ENCODE assay signal across 8 cellular contexts in genomic region chr19:18118420-18119242, GRCh38. TPM values are rescaled to one million over a fixed set of nuclear protein-coding genes. Genes with fewer than 3 reads are reported as not detected.
DNase-seq lines count a peak whose midpoint lies in the region; ATAC-seq and TF ChIP-seq lines count a peak whose summit lies in the region.

No MANE protein-coding gene starts in this region.

- H3K4me3 ChIP-seq in CD8-positive, alpha-beta T cell (ENCODE audit: low read depth, low read length) = peak overlapping the region; percentile 58
- H3K4me3 ChIP-seq in NT2/D1 (ENCODE audit: insufficient read length, low read depth) (peak overlapping the region; percentile 65), endodermal cell (ENCODE audit: low read length) (peak overlapping the region; percentile 81), neuronal stem cell (ENCODE audit: low read length in 2 of 2) (peak overlapping the region; percentile 78 to 87)

- no peaks in the 10 kb centered on the region for H3K9me3 ChIP-seq in CD8-positive, alpha-beta T cell (ENCODE audit: low read length)
- H3K9me3 ChIP-seq in NT2/D1 (ENCODE audit: insufficient read depth, low read length) (no peaks in the 10 kb centered on the region), endodermal cell (ENCODE audit: control insufficient read depth, low read length) (no peaks in the 10 kb centered on the region), neuronal stem cell (replicated peaks in 1 of 2; ENCODE audit: control insufficient read depth in 2 of 2, insufficient read depth in 1 of 2, low read depth in 1 of 2, low read length in 2 of 2) (no peaks in the 10 kb centered on the region)

- no peaks in the 10 kb centered on the region for H3K9me3 Mint-ChIP-seq in CD8-positive, alpha-beta T cell
- H3K9me3 Mint-ChIP-seq in endodermal cell = no peaks in the 10 kb centered on the region

- peak overlapping the region; percentile 97 for H2AFZ ChIP-seq in neuronal stem cell (ENCODE audit: low read length)

- H3K9ac ChIP-seq in NT2/D1 (ENCODE audit: insufficient read length, low read depth) (peak overlapping the region; percentile 90), endodermal cell (ENCODE audit: extremely low read depth, low read length, poor library complexity, severe bottlenecking) (peak overlapping the region; percentile 81), neuronal stem cell (ENCODE audit: low read depth, low read length, poor library complexity) (peak overlapping the region; percentile 92)

- H3K27me3 Mint-ChIP-seq in CD8-positive, alpha-beta T cell (ENCODE audit: low read depth) = no peaks in the 10 kb centered on the region
- H3K27me3 Mint-ChIP-seq in endodermal cell (ENCODE audit: insufficient read depth) = peaks cover 6% of the 10 kb centered on the region

- H3K4me1 ChIP-seq in CD8-positive, alpha-beta T cell (ENCODE audit: insufficient read depth, low read length) = peaks cover 31% of the 10 kb centered on the region
- H3K4me1 ChIP-seq in NT2/D1 (ENCODE audit: insufficient read depth, insufficient read length) (peaks cover 9% of the 10 kb centered on the region), endodermal cell (ENCODE audit: control insufficient read depth, insufficient read depth, low read length) (no peaks in the 10 kb centered on the region), neuronal stem cell (ENCODE audit: control insufficient read depth in 2 of 2, insufficient read depth in 1 of 2, low read depth in 1 of 2, low read length in 2 of 2) (peaks cover 12% of the 10 kb centered on the region in 2 donors)

- no peak overlapping the region for H3K4ac ChIP-seq in neuronal stem cell (ENCODE audit: low read length)

- POLR2A ChIA-PET in CD8-positive, alpha-beta T cell (lab: Charles Lee) = interaction anchor here (0.9 to 3.5 kb wide), 8 partner anchors 8 to 118 kb away, joined by 3 to 27 read pairs (median 4); partner anchors contain the start of gene PIK3R2

- peak overlapping the region; percentile 94 for H3K4me2 ChIP-seq in neuronal stem cell (ENCODE audit: insufficient read depth, low read length, poor library complexity, severe bottlenecking)

- CTCF ChIA-PET in CD8-positive, alpha-beta T cell (lab: Charles Lee) = interaction anchor here (1.1 to 3.2 kb wide), 7 partner anchors 33 to 161 kb away, joined by 3 to 11 read pairs (median 4); no protein-coding TSS in a partner anchor

- peak overlapping the region; percentile 88 for H3K4me3 Mint-ChIP-seq in CD8-positive, alpha-beta T cell
- H3K4me3 Mint-ChIP-seq in endodermal cell = peak overlapping the region; percentile 69

- WGBS in endodermal cell (ENCODE audit: insufficient coverage in 1 of 2, insufficient read length in 1 of 2), 2 experiments = 58 to 60% methylated on average over 12 to 19 of the region's 19 CpGs
- no CpG with 5 or more reads among the region's 19 CpGs for WGBS in neuronal stem cell (ENCODE audit: extremely low coverage in 2 of 2, insufficient read length in 2 of 2, insufficient replicate concordance in 1 of 2), 2 donors

- H3K79me1 ChIP-seq in neuronal stem cell (ENCODE audit: low read depth, low read length) = peaks cover 6% of the 10 kb centered on the region

- no peak overlapping the region for H4K91ac ChIP-seq in neuronal stem cell (ENCODE audit: low read depth, low read length, poor library complexity)

- TF ChIP-seq CTCF in CD8-positive, alpha-beta T cell (IDR thresholded peaks at IDR 0.05) = no peak
- no peak for TF ChIP-seq CTCF in endodermal cell (conservative IDR thresholded peaks at IDR 0.05)

- H3K14ac ChIP-seq in neuronal stem cell (ENCODE audit: low read length) = no peak overlapping the region

- H2AK5ac ChIP-seq in neuronal stem cell (ENCODE audit: low read depth, low read length) = peak overlapping the region; percentile 23

- H2BK5ac ChIP-seq in neuronal stem cell (ENCODE audit: low read length) = no peak overlapping the region

- peaks cover 37% of the 10 kb centered on the region for H3K4me1 Mint-ChIP-seq in CD8-positive, alpha-beta T cell (ENCODE audit: low read depth)
- H3K4me1 Mint-ChIP-seq in endodermal cell = peaks cover 11% of the 10 kb centered on the region

- H2BK15ac ChIP-seq in neuronal stem cell (ENCODE audit: low read length) = peak overlapping the region; percentile 35

- H3K23ac ChIP-seq in neuronal stem cell (ENCODE audit: low read depth, low read length, poor library complexity) = no peak overlapping the region

- no peak for ATAC-seq in CD8-positive, alpha-beta T cell
- ATAC-seq in left colon (no peak), HG03108 (IDR thresholded peaks at IDR 0.05; ENCODE audit: unreplicated experiment) (no peak)

- H2BK120ac ChIP-seq in neuronal stem cell (ENCODE audit: low read depth, low read length) = peak overlapping the region; percentile 16

- DNase-seq in CD8-positive, alpha-beta T cell = no peak
- DNase-seq in NT2/D1 (ENCODE audit: low read depth, low spot score) = no peak
- DNase-seq in endodermal cell = no peak
- DNase-seq in neuronal stem cell (ENCODE audit: low spot score) = no peak
- DNase-seq in left colon = no peak
- no peak for DNase-seq in OCI-M1 (lab: John Stamatoyannopoulos, UW)
- DNase-seq in NCI-H774 (lab: John Stamatoyannopoulos, UW) = no peak

- no peak overlapping the region for H2BK12ac ChIP-seq in neuronal stem cell (ENCODE audit: low read length)

- H3K27ac Mint-ChIP-seq in CD8-positive, alpha-beta T cell = peak overlapping the region; percentile 96
- peak overlapping the region; percentile 74 for H3K27ac Mint-ChIP-seq in endodermal cell

- peak overlapping the region; percentile 99 for H3K18ac ChIP-seq in neuronal stem cell (ENCODE audit: low read length)

- peaks cover 20% of the 10 kb centered on the region for H3K36me3 ChIP-seq in CD8-positive, alpha-beta T cell (ENCODE audit: insufficient read depth, low read length)
- H3K36me3 ChIP-seq in NT2/D1 (ENCODE audit: insufficient read depth, insufficient read length, low read length) = peaks cover 15% of the 10 kb centered on the region
- H3K36me3 ChIP-seq in endodermal cell (ENCODE audit: control insufficient read depth, insufficient read depth, low read length) = no peaks in the 10 kb centered on the region
- H3K36me3 ChIP-seq in neuronal stem cell (replicated peaks in 1 of 2; ENCODE audit: control insufficient read depth in 2 of 2, insufficient read depth in 2 of 2, low read length in 2 of 2) = peaks cover 4 to 13% of the 10 kb centered on the region in 2 donors

- peak overlapping the region; percentile 66 for H3K27ac ChIP-seq in CD8-positive, alpha-beta T cell (ENCODE audit: low read depth, low read length)
- H3K27ac ChIP-seq in endodermal cell (ENCODE audit: low read depth, low read length) = peak overlapping the region; percentile 68
- H3K27ac ChIP-seq in neuronal stem cell (replicated peaks; ENCODE audit: low read length) = no peak overlapping the region

- H4K8ac ChIP-seq in neuronal stem cell (ENCODE audit: low read depth, low read length) = no peak overlapping the region

- no peaks in the 10 kb centered on the region for H3K27me3 ChIP-seq in CD8-positive, alpha-beta T cell (ENCODE audit: insufficient read depth, low read length)
- no peaks in the 10 kb centered on the region for H3K27me3 ChIP-seq in NT2/D1 (ENCODE audit: insufficient read depth, insufficient read length)
- no peaks in the 10 kb centered on the region for H3K27me3 ChIP-seq in endodermal cell (ENCODE audit: control insufficient read depth, insufficient read depth, low read length, poor library complexity, severe bottlenecking)
- H3K27me3 ChIP-seq in neuronal stem cell (ENCODE audit: control insufficient read depth in 3 of 3, insufficient read depth in 3 of 3, low read depth in 1 of 3, low read length in 3 of 3) = no peaks in the 10 kb centered on the region

- intact Hi-C loops in CD8-positive, alpha-beta T cell (cut with DNase I, micrococcal nuclease) = loop anchor here (1.0 to 10.0 kb wide), 7 partner anchors 34 to 368 kb away; partner anchors contain the start of genes MPV17L2 (in 2 of the 2), FCHO1 (in 1 of the 2), LSM4 (in 1 of the 2) and PIK3R2 (in 1 of the 2)
- intact Hi-C loops in left colon (cut with DNase I, micrococcal nuclease) = loop anchor here in 1 of 2 donors (10.0 kb wide), 1 partner anchor 46 kb away; no protein-coding TSS in a partner anchor

- peaks cover 40% of the 10 kb centered on the region for H3K36me3 Mint-ChIP-seq in CD8-positive, alpha-beta T cell
- peaks cover 12% of the 10 kb centered on the region for H3K36me3 Mint-ChIP-seq in endodermal cell (ENCODE audit: low read depth)

RNA-seq across cellular contexts. Expression of gene MAST3, which starts 21.1 kb away (rescaled TPM):
- 10 to 100 TPM; 13.7 to 15.2 TPM for total RNA-seq in CD8-positive, alpha-beta T cell
- 10 to 100 TPM; 13.0 to 15.1 TPM for total RNA-seq in endodermal cell
- 9.3 TPM for polyA plus RNA-seq in endodermal cell (2013, experiment 1 of 2)
- 8.2 TPM for polyA plus RNA-seq in endodermal cell (2013, experiment 2 of 2)
- polyA plus RNA-seq in neuronal stem cell (2013, experiment 1 of 2) = 3.8 TPM
- 4.1 TPM for polyA plus RNA-seq in neuronal stem cell (2013, experiment 2 of 2)
- total RNA-seq in left colon = 10 to 100 TPM; 33.6 to 38.6 TPM

RNA-seq across cellular contexts. Expression of gene IL12RB1, which starts 31.9 kb away (rescaled TPM):
- total RNA-seq in CD8-positive, alpha-beta T cell = 10 to 100 TPM; 22.7 to 25.6 TPM
- not detected for total RNA-seq in endodermal cell
- not detected for polyA plus RNA-seq in endodermal cell (2013, experiment 1 of 2)
- polyA plus RNA-seq in endodermal cell (2013, experiment 2 of 2) = not detected
- not detected for polyA plus RNA-seq in neuronal stem cell (2013, experiment 1 of 2)
- not detected for polyA plus RNA-seq in neuronal stem cell (2013, experiment 2 of 2)
- total RNA-seq in left colon = 1 to 10 TPM in 1 of 2 donors, under 1 TPM in 1; 0.98 to 3.9 TPM

RNA-seq across cellular contexts. Expression of gene PIK3R2, which starts 34.3 kb away (rescaled TPM):
- 1 to 10 TPM; 3.6 to 3.9 TPM for total RNA-seq in CD8-positive, alpha-beta T cell
- total RNA-seq in endodermal cell (10 to 100 TPM; 52.9 to 58.8 TPM), left colon (10 to 100 TPM; 37.4 to 41.1 TPM)
- 57.1 TPM for polyA plus RNA-seq in endodermal cell (2013, experiment 1 of 2)
- 50.7 TPM for polyA plus RNA-seq in endodermal cell (2013, experiment 2 of 2)
- polyA plus RNA-seq in neuronal stem cell (2013, experiment 1 of 2) = 52.3 TPM
- polyA plus RNA-seq in neuronal stem cell (2013, experiment 2 of 2) = 51.8 TPM

RNA-seq across cellular contexts. Expression of gene IFI30, which starts 55.0 kb away (rescaled TPM):
- total RNA-seq in CD8-positive, alpha-beta T cell = 1 to 10 TPM; 1.6 to 1.8 TPM
- total RNA-seq in endodermal cell (10 to 100 TPM; 10.6 to 11.0 TPM), left colon (10 to 100 TPM; 47.5 to 79.3 TPM)
- polyA plus RNA-seq in endodermal cell (2013, experiment 1 of 2) = 6.8 TPM
- polyA plus RNA-seq in endodermal cell (2013, experiment 2 of 2) = 3.1 TPM
- 0.79 TPM for polyA plus RNA-seq in neuronal stem cell (2013, experiment 1 of 2)
- 0.73 TPM for polyA plus RNA-seq in neuronal stem cell (2013, experiment 2 of 2)

Comparison
In these comparisons a context has a peak if more than half of its experiments do, and no peak if none do; other contexts are left out.
1. RNA of gene IL12RB1, which starts 31.9 kb away (total RNA-seq): 22.7 to 25.6 TPM in CD8-positive, alpha-beta T cell; 0.98 to 3.9 TPM in left colon and not detected in endodermal cell; every median in the first group is over 4 times any median in the second.
2. RNA of gene PIK3R2, which starts 34.3 kb away (total RNA-seq): 52.9 to 58.8 TPM in endodermal cell and 37.4 to 41.1 TPM in left colon; 3.6 to 3.9 TPM in CD8-positive, alpha-beta T cell; every median in the first group is over 4 times any median in the second.
3. Peak in every context shown above with its lines, with median percentiles within 50 percentile points of each other: H3K4me3 ChIP-seq and H3K9ac ChIP-seq.